Comparison of ENCODE assay signal across 10 cellular contexts in genomic region chr12:69685810-69686209, GRCh38. TPM values are rescaled to one million over a fixed set of nuclear protein-coding genes. Genes with fewer than 3 reads are reported as not detected.
DNase-seq lines count a peak whose midpoint lies in the region; ATAC-seq and TF ChIP-seq lines count a peak whose summit lies in the region.
"Had no signal": no experiment of that assay in that cellular context is flagged by ENCODE, and none has a peak within 500 bp of the region (broad histone marks: within the 10 kb centered on the region; RNA-seq: fewer than 3 reads in every experiment).

No MANE protein-coding gene starts in this region.

- intact Hi-C loops in gastrocnemius medialis (cut with DNase I; ENCODE audit: low total_unique reads): loop anchor here (5.0 kb wide), 1 partner anchor 99 kb away; the partner anchor contains the start of gene CCT2
- intact Hi-C loops in aorta (cut with DNase I): loop anchor here in 1 of 2 donors (5.0 kb wide), 1 partner anchor 51 kb away; the partner anchor contains the start of gene RAB3IP

- H3K4me1 ChIP-seq in gastrocnemius medialis: peaks cover 52 to 62% of the 10 kb centered on the region in 2 donors
- H3K4me1 ChIP-seq in aorta (ENCODE audit: control insufficient read depth in 1 of 2, insufficient read depth in 2 of 2, low read length in 2 of 2): no peaks in the 10 kb centered on the region

- WGBS in aorta, 2 donors: 83 to 86% methylated on average over 2 of the region's 2 CpGs

- H3K9me3 ChIP-seq in gastrocnemius medialis (no peaks in the 10 kb centered on the region), aorta (ENCODE audit: control insufficient read depth, low read length) (no peaks in the 10 kb centered on the region)

- H3K27me3 ChIP-seq in gastrocnemius medialis (no peaks in the 10 kb centered on the region), aorta (ENCODE audit: control insufficient read depth in 1 of 2, insufficient read depth in 2 of 2, low read length in 1 of 2) (no peaks in the 10 kb centered on the region)

- TF ChIP-seq CTCF in gastrocnemius medialis (IDR thresholded peaks at IDR 0.05 in 4 of 5, conservative IDR thresholded peaks at IDR 0.05 in 1 of 5): no peak

- peak; percentile 48 for ATAC-seq in HG03095 (IDR thresholded peaks at IDR 0.05; ENCODE audit: unreplicated experiment)
- peak; percentile 84 for ATAC-seq in gastrocnemius medialis
- ATAC-seq in HG03457 (IDR thresholded peaks at IDR 0.05; ENCODE audit: unreplicated experiment): no peak
- ATAC-seq in aorta (ENCODE audit: low FRiP score): no peak

- in situ Hi-C loops in gastrocnemius medialis (cut with MboI; ENCODE audit: low sequenced_read_pairs in 4 of 4): no loop called here

- H3K36me3 ChIP-seq in gastrocnemius medialis (no peaks in the 10 kb centered on the region), aorta (ENCODE audit: control insufficient read depth in 1 of 2, insufficient read depth in 2 of 2, low read length in 1 of 2) (no peaks in the 10 kb centered on the region)

- H3K4me3 ChIP-seq in gastrocnemius medialis: no peak overlapping the region
- no peak overlapping the region for H3K4me3 ChIP-seq in aorta (ENCODE audit: low read length in 2 of 2)
- H3K4me3 ChIP-seq: PC-9 had no signal

- peak; percentile 3 for DNase-seq in DMS 273 (lab: John Stamatoyannopoulos, UW; ENCODE audit: unreplicated experiment)
- DNase-seq in DMS 273 treated with DMSO at 0.1 percent for 48 hours (lab: John Stamatoyannopoulos, UW): no peak
- peak; percentile 41 for DNase-seq in astrocyte of the hippocampus (ENCODE audit: low read depth, low spot score)
- peak; percentile 84 to 88 for DNase-seq in gastrocnemius medialis
- DNase-seq in aorta: no peak
- DNase-seq in medulla oblongata (ENCODE audit: extremely low spot score): no peak
- DNase-seq: PC-9 had no signal

- peak in 1 of 2 donors; percentile 69 for TF ChIP-seq POLR2A in gastrocnemius medialis (IDR thresholded peaks at IDR 0.05)

- H3K27ac ChIP-seq in gastrocnemius medialis (peak overlapping the region; percentile 77 to 93 (median 90)), aorta (ENCODE audit: low read depth in 1 of 2, low read length in 2 of 2) (no peak overlapping the region)
- H3K27ac ChIP-seq: 22Rv1, PC-9 had no signal

RNA-seq across cellular contexts. Expression of gene BEST3, which starts 13.3 kb away (rescaled TPM):
- total RNA-seq in gastrocnemius medialis: 100 to 1,000 TPM in 3 of 4 donors, 10 to 100 TPM in 1; 61.8 to 163 (median 119) TPM
- not detected for total RNA-seq in aorta
- not detected for polyA plus RNA-seq in aorta

RNA-seq across cellular contexts. Expression of gene RAB3IP, which starts 52.9 kb away (rescaled TPM):
- total RNA-seq in gastrocnemius medialis (10 to 100 TPM; 18.6 to 27.4 (median 20.3) TPM), aorta (10 to 100 TPM; 11.1 to 18.4 TPM)
- polyA plus RNA-seq in aorta: 10 to 100 TPM in 1 of 2 donors, 1 to 10 TPM in 1; 5.9 to 17.7 TPM

Comparison
In these comparisons a context has a peak if more than half of its experiments do, and no peak if none do; other contexts are left out.
1. DNase-seq: peak in DMS 273 (single experiment), astrocyte of the hippocampus (single experiment) and gastrocnemius medialis (2 of 2); none in DMS 273 treated with DMSO at 0.1 percent for 48 hours (single experiment), aorta (0 of 2) and medulla oblongata (single experiment).
2. ATAC-seq: peak in HG03095 (single experiment) and gastrocnemius medialis (2 of 2); none in HG03457 (single experiment) and aorta (single experiment).
3. H3K27ac ChIP-seq: peak in gastrocnemius medialis (4 of 4); none in aorta (0 of 2).
4. RNA of gene BEST3, which starts 13.3 kb away (total RNA-seq): 61.8 to 163 TPM in gastrocnemius medialis; not detected in aorta; every median in the first group is over 10 times any median in the second.